Comparison of ENCODE assay signal across 8 cellular contexts in the genomic region with DNA sequence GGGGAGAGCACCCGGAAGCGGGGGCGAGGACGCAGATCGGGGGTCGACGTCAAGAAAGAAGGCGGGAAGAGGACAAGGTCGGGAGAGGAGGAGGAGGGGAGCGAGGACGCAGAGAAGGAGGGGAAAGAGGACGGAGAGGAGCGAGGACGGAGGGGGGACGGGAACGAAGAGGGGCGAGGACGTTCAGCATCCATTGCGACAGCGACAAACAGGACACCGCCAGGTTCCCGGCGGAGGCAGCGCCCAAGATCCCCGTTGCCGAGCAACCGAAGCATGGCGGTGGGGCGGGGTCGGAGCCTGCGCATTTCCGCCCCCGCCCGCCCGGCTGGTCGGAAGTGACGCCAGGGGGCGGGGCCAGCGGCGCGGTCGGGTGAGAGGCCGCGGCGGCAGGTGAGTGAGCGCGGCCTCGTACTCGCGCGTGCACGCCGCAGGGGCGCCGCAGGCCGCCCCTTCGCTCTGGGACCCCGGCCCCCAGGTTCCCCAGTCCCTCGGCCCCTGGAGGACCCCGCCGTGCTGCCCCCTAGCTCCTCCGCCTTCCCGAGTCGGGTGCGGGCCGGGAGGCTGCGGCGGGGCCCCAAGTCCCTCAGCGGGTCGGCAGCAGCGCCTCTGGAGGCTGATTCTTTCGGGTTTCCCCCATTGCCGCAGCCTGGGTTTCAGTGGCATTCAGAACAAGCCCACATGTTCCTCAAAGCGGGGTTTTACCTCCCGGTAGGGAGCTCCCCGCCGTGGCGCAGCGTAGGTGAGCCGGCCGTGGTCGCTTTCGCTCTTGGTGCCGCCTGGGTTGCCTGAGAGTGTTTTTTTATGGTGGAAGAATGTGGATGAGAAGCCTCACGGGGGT. TPM values are rescaled to one million over a fixed set of nuclear protein-coding genes. Genes with fewer than 3 reads are reported as not detected.
DNase-seq lines count a peak whose midpoint lies in the region; ATAC-seq and TF ChIP-seq lines count a peak whose summit lies in the region.

A gene with protein sequence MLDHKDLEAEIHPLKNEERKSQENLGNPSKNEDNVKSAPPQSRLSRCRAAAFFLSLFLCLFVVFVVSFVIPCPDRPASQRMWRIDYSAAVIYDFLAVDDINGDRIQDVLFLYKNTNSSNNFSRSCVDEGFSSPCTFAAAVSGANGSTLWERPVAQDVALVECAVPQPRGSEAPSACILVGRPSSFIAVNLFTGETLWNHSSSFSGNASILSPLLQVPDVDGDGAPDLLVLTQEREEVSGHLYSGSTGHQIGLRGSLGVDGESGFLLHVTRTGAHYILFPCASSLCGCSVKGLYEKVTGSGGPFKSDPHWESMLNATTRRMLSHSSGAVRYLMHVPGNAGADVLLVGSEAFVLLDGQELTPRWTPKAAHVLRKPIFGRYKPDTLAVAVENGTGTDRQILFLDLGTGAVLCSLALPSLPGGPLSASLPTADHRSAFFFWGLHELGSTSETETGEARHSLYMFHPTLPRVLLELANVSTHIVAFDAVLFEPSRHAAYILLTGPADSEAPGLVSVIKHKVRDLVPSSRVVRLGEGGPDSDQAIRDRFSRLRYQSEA (plus strand): TSS at position 354 of the 838 bp plus-strand sequence. CDS start 19,593 bp downstream, outside the sequence.

- no peaks in the 10 kb centered on the region for H3K9me3 ChIP-seq in Loucy (ENCODE audit: insufficient read depth, low read depth, low read length)
- no peaks in the 10 kb centered on the region for H3K9me3 ChIP-seq in RWPE2 (ENCODE audit: severe bottlenecking)

- no peaks in the 10 kb centered on the region for H3K4me1 ChIP-seq in Loucy (ENCODE audit: insufficient read depth, low read length, poor library complexity, severe bottlenecking)
- H3K4me1 ChIP-seq in RWPE2 (ENCODE audit: insufficient read depth, poor library complexity, severe bottlenecking), result peaks cover 2% of the 10 kb centered on the region

- peaks cover 12% of the 10 kb centered on the region for H3K4me1 Mint-ChIP-seq in activated T-helper 2 cell treated with anti-CD3 and anti-CD28 coated beads, Interferon-gamma antibody, Interleukin-2, Interleukin-4, amounts not matched to agents 10 μg/mL and 5 μg/mL and 100 μg/mL, durations not matched to agents 14 hours and 24 hours and 36 hours (ENCODE audit: low read depth)
- peaks cover 12 to 16% of the 10 kb centered on the region in 2 donors for H3K4me1 Mint-ChIP-seq in natural killer cell treated with Interleukin-12 subunit alpha and Interleukin-12 subunit beta and Interleukin-15 and Interleukin-18, amount 100 ng/mL, for 72 hours (ENCODE audit: low read depth in 2 of 2)

- no peaks in the 10 kb centered on the region for H3K9me3 Mint-ChIP-seq in activated T-helper 2 cell treated with anti-CD3 and anti-CD28 coated beads, Interferon-gamma antibody, Interleukin-2, Interleukin-4, amounts not matched to agents 10 μg/mL and 5 μg/mL and 100 μg/mL, durations not matched to agents 14 hours and 24 hours and 36 hours
- no peaks in the 10 kb centered on the region for H3K9me3 Mint-ChIP-seq in natural killer cell treated with Interleukin-12 subunit alpha and Interleukin-12 subunit beta and Interleukin-15 and Interleukin-18, amount 100 ng/mL, for 72 hours

- peak within 1 kb of the TSS; percentile 76 for H3K9ac ChIP-seq in Loucy (ENCODE audit: low read depth, low read length, poor library complexity, severe bottlenecking)

- H3K27me3 ChIP-seq in H7 (ENCODE audit: control insufficient read depth, insufficient read depth, low read length), result no peaks in the 10 kb centered on the region
- no peaks in the 10 kb centered on the region for H3K27me3 ChIP-seq in Loucy (ENCODE audit: insufficient read depth, low read length, poor library complexity, severe bottlenecking)
- H3K27me3 ChIP-seq in RWPE2 (ENCODE audit: insufficient read depth, poor library complexity, severe bottlenecking), result no peaks in the 10 kb centered on the region

- intact Hi-C loops in activated T-helper 2 cell treated with anti-CD3 and anti-CD28 coated beads, Interferon-gamma antibody, Interleukin-2, Interleukin-4, amounts not matched to agents 10 μg/mL and 5 μg/mL and 100 μg/mL, durations not matched to agents 14 hours and 24 hours and 36 hours (cut with micrococcal nuclease), result loop anchor here (1.0 kb wide), 2 partner anchors 18 to 118 kb away; partner anchors contain the start of gene AXIN1

- DNase-seq in G401 (ENCODE audit: low spot score) (peak; percentile 95), H7 (peak; percentile 99), RWPE2 (ENCODE audit: low spot score) (peak; percentile 91), fibroblast of pulmonary artery (ENCODE audit: low read depth) (peak; percentile 91)
- peak; percentile 91 for DNase-seq in activated T-helper 2 cell treated with anti-CD3 and anti-CD28 coated beads, Interferon-gamma antibody, Interleukin-2, Interleukin-4, amounts not matched to agents 10 μg/mL and 5 μg/mL and 100 μg/mL, durations not matched to agents 14 hours and 24 hours and 36 hours (ENCODE audit: low spot score)
- peak; percentile 95 for DNase-seq in natural killer cell treated with Interleukin-12 subunit alpha and Interleukin-12 subunit beta and Interleukin-15 and Interleukin-18, amount 100 ng/mL, for 72 hours (ENCODE audit: low spot score)
- DNase-seq in stimulated activated naive CD8-positive, alpha-beta T cell treated with anti-CD3 and anti-CD28 coated beads, Interleukin-15, Interleukin-2, amounts not matched to agents 100 U/mL and 50 U/mL, for 24 hours, result peak; percentile 98

- H3F3A ChIP-seq in Loucy (ENCODE audit: low read depth), result peaks cover 6% of the 10 kb centered on the region; the same call in 1 of the 2 replicates

- peaks cover 3% of the 10 kb centered on the region for H4K20me1 ChIP-seq in Loucy (ENCODE audit: insufficient read depth, low read length, poor library complexity, severe bottlenecking)

- H3K36me3 ChIP-seq in H7 (replicated peaks; ENCODE audit: control insufficient read depth, insufficient read depth, low read length) (no peaks in the 10 kb centered on the region), Loucy (ENCODE audit: insufficient read depth, low read length) (no peaks in the 10 kb centered on the region), RWPE2 (ENCODE audit: low read depth) (no peaks in the 10 kb centered on the region)

- H3K4me3 Mint-ChIP-seq in activated T-helper 2 cell treated with anti-CD3 and anti-CD28 coated beads, Interferon-gamma antibody, Interleukin-2, Interleukin-4, amounts not matched to agents 10 μg/mL and 5 μg/mL and 100 μg/mL, durations not matched to agents 14 hours and 24 hours and 36 hours (ENCODE audit: low read depth), result peak within 1 kb of the TSS; percentile 98
- peak within 1 kb of the TSS; percentile 100 for H3K4me3 Mint-ChIP-seq in natural killer cell treated with Interleukin-12 subunit alpha and Interleukin-12 subunit beta and Interleukin-15 and Interleukin-18, amount 100 ng/mL, for 72 hours

- peak within 1 kb of the TSS; percentile 89 for H3K4me3 ChIP-seq in H7 (ENCODE audit: insufficient read depth, low read depth, low read length)
- H3K4me3 ChIP-seq in Loucy (ENCODE audit: low read length, poor library complexity, severe bottlenecking), result peak within 1 kb of the TSS; percentile 89
- H3K4me3 ChIP-seq in RWPE2 (ENCODE audit: severe bottlenecking), result peak within 1 kb of the TSS; percentile 89
- H3K4me3 ChIP-seq in fibroblast of pulmonary artery (replicated peaks; ENCODE audit: low read depth, low read length), result peak within 1 kb of the TSS; percentile 94

- in situ Hi-C loops in G401 (cut with HindIII; ENCODE audit: low sequenced_read_pairs), result no loop called here

- no peaks in the 10 kb centered on the region for H3K9me2 ChIP-seq in Loucy (replicated peaks; ENCODE audit: low read depth, low read length)

- no peaks in the 10 kb centered on the region for H3K27me3 Mint-ChIP-seq in activated T-helper 2 cell treated with anti-CD3 and anti-CD28 coated beads, Interferon-gamma antibody, Interleukin-2, Interleukin-4, amounts not matched to agents 10 μg/mL and 5 μg/mL and 100 μg/mL, durations not matched to agents 14 hours and 24 hours and 36 hours (ENCODE audit: low read depth)
- H3K27me3 Mint-ChIP-seq in natural killer cell treated with Interleukin-12 subunit alpha and Interleukin-12 subunit beta and Interleukin-15 and Interleukin-18, amount 100 ng/mL, for 72 hours, result no peaks in the 10 kb centered on the region

- H3K27ac ChIP-seq in RWPE2 (ENCODE audit: poor library complexity, severe bottlenecking), result peak within 1 kb of the TSS; percentile 80

- H3K27ac Mint-ChIP-seq in activated T-helper 2 cell treated with anti-CD3 and anti-CD28 coated beads, Interferon-gamma antibody, Interleukin-2, Interleukin-4, amounts not matched to agents 10 μg/mL and 5 μg/mL and 100 μg/mL, durations not matched to agents 14 hours and 24 hours and 36 hours, result peak within 1 kb of the TSS; percentile 97
- H3K27ac Mint-ChIP-seq in natural killer cell treated with Interleukin-12 subunit alpha and Interleukin-12 subunit beta and Interleukin-15 and Interleukin-18, amount 100 ng/mL, for 72 hours, result peak within 1 kb of the TSS; percentile 91 to 95

- H2AFZ ChIP-seq in Loucy (ENCODE audit: low read length), result peak within 1 kb of the TSS; percentile 89

- TF ChIP-seq CTCF in Loucy (conservative IDR thresholded peaks at IDR 0.05; ENCODE audit: low read length) (peak; percentile 43), RWPE2 (IDR thresholded peaks at IDR 0.05; ENCODE audit: poor library complexity, severe bottlenecking) (peak; percentile 70), fibroblast of pulmonary artery (IDR thresholded peaks at IDR 0.05; ENCODE audit: low read length, missing control alignments) (peak; percentile 32)

- H3K36me3 Mint-ChIP-seq in activated T-helper 2 cell treated with anti-CD3 and anti-CD28 coated beads, Interferon-gamma antibody, Interleukin-2, Interleukin-4, amounts not matched to agents 10 μg/mL and 5 μg/mL and 100 μg/mL, durations not matched to agents 14 hours and 24 hours and 36 hours (ENCODE audit: low read depth), result peaks cover 5% of the 10 kb centered on the region
- H3K36me3 Mint-ChIP-seq in natural killer cell treated with Interleukin-12 subunit alpha and Interleukin-12 subunit beta and Interleukin-15 and Interleukin-18, amount 100 ng/mL, for 72 hours, result no peaks in the 10 kb centered on the region

- H3K79me2 ChIP-seq in Loucy (ENCODE audit: insufficient read depth, low read length), result no peaks in the 10 kb centered on the region

- H3K4me2 ChIP-seq in Loucy (ENCODE audit: low read depth, low read length, poor library complexity, severe bottlenecking), result peak within 1 kb of the TSS; percentile 88

- peak; percentile 79 for ATAC-seq in RWPE2 (ENCODE audit: low read depth)
- peak; percentile 93 to 95 for ATAC-seq in natural killer cell treated with Interleukin-12 subunit alpha and Interleukin-12 subunit beta and Interleukin-15 and Interleukin-18, amount 100 ng/mL, for 72 hours
- peak; percentile 88 for ATAC-seq in stimulated activated naive CD8-positive, alpha-beta T cell treated with anti-CD3 and anti-CD28 coated beads, Interleukin-15, Interleukin-2, amounts not matched to agents 100 U/mL and 50 U/mL, for 24 hours

RNA-seq across cellular contexts. Expression of the gene that starts here (rescaled TPM):
- 70.3 and 97.6 TPM in 2 replicates for total RNA-seq in G401 (2014; rRNA removed; shearing (Covaris generic))
- 106 and 120 TPM in 2 replicates for total RNA-seq in H7 (2014; rRNA removed; shearing (Covaris generic))
- total RNA-seq in activated T-helper 2 cell treated with anti-CD3 and anti-CD28 coated beads, Interferon-gamma antibody, Interleukin-2, Interleukin-4, amounts not matched to agents 10 μg/mL and 5 μg/mL and 100 μg/mL, durations not matched to agents 14 hours and 24 hours and 36 hours, result 30.3 TPM in 2 replicates
- total RNA-seq in natural killer cell treated with Interleukin-12 subunit alpha and Interleukin-12 subunit beta and Interleukin-15 and Interleukin-18, amount 100 ng/mL, for 72 hours, result 10 to 100 TPM; 10.5 to 13.0 TPM

Comparison
In these comparisons a context has a peak if more than half of its experiments do, and no peak if none do; other contexts are left out.
1. Peak in every context shown above with its lines: DNase-seq, ATAC-seq, H3K4me3 ChIP-seq and H3K27ac ChIP-seq.